In genomic region chr2:27178469-27178868, GRCh38 we compare ENCODE assay signal across 37 cellular contexts. TPM values are rescaled to one million over a fixed set of nuclear protein-coding genes. Genes with fewer than 3 reads are reported as not detected.
"Had no signal": no experiment of that assay in that cellular context is flagged by ENCODE, and none has a peak within 500 bp of the region (broad histone marks: within the 10 kb centered on the region; RNA-seq: fewer than 3 reads in every experiment).

No MANE protein-coding gene starts in this region.

- H3K36me3 ChIP-seq: adrenal gland, brain microvascular endothelial cell, breast epithelium had no signal

- ATAC-seq: activated CD4-positive, alpha-beta T cell treated with anti-CD3 and anti-CD28 coated beads for 36 hours; activated CD8-positive, alpha-beta T cell treated with anti-CD3 and anti-CD28 coated beads, Interleukin-2, amount 10 ng/mL, durations not matched to agents 7 days and 5 days; activated naive CD4-positive, alpha-beta T cell treated with anti-CD3 and anti-CD28 coated beads, Interleukin-2, amount 50 U/mL, for 72 hours; activated T-cell treated with anti-CD3 and anti-CD28 coated beads, Interleukin-2, amount 50 U/mL, for 4 hours; activated T-cell treated with anti-CD3 and anti-CD28 coated beads, Interleukin-2, amount 50 U/mL, for 72 hours; activated T-helper 17 cell treated with anti-CD3 and anti-CD28 coated beads, Interleukin-2, amount 50 U/mL, for 72 hours; body of pancreas had no signal

- H3K9me3 Mint-ChIP-seq: activated B cell treated with CpG ODN at 0.5 μM for 24 hours; activated CD4-positive, alpha-beta memory T cell treated with anti-CD3 and anti-CD28 coated beads, Interleukin-2, amount 10 ng/mL, durations not matched to agents 7 days and 5 days; activated CD4-positive, alpha-beta T cell treated with anti-CD3 and anti-CD28 coated beads, Interleukin-2, amount 10 ng/mL, durations not matched to agents 7 days and 5 days; activated naive CD4-positive, alpha-beta T cell treated with anti-CD3 and anti-CD28 coated beads for 36 hours; activated naive CD4-positive, alpha-beta T cell treated with anti-CD3 and anti-CD28 coated beads, Interleukin-2, amount 50 U/mL, for 72 hours; activated naive CD8-positive, alpha-beta T cell treated with anti-CD3 and anti-CD28 coated beads for 36 hours; activated T-cell treated with anti-CD3 and anti-CD28 coated beads, Interleukin-2, amount 50 U/mL, for 4 hours; activated T-cell treated with anti-CD3 and anti-CD28 coated beads, Interleukin-2, amount 50 U/mL, for 72 hours; activated T-helper 1 cell treated with anti-CD3 and anti-CD28 coated beads, Interleukin-12 subunit alpha, Interleukin-12 subunit beta, Interleukin-2, Interleukin-4 antibody, amounts not matched to agents 30 ng/mL and 10 ng/mL and 1 ng/mL, durations not matched to agents 14 hours and 24 hours and 36 hours; activated T-helper 17 cell treated with anti-CD3 and anti-CD28 coated beads, Interleukin-2, amount 50 U/mL, for 72 hours; T-helper 1 cell treated with Interleukin-12 subunit alpha and Interleukin-12 subunit beta and Interleukin-4 antibody, amounts not matched to agents 30 μg/mL and 1 μg/mL, for 36 hours; T-helper 2 cell treated with Interferon-gamma antibody and Interleukin-4, amounts not matched to agents 5 μg/mL and 100 μg/mL, for 36 hours had no signal

- H3K4me3 Mint-ChIP-seq: activated B cell treated with CpG ODN at 0.5 μM for 24 hours; activated CD4-positive, alpha-beta memory T cell treated with anti-CD3 and anti-CD28 coated beads, Interleukin-2, amount 10 ng/mL, durations not matched to agents 7 days and 5 days; activated CD4-positive, alpha-beta T cell treated with anti-CD3 and anti-CD28 coated beads for 36 hours; activated CD4-positive, alpha-beta T cell treated with anti-CD3 and anti-CD28 coated beads, Interleukin-2, amount 10 ng/mL, durations not matched to agents 7 days and 5 days; activated CD8-positive, alpha-beta T cell treated with anti-CD3 and anti-CD28 coated beads, Interleukin-2, amount 10 ng/mL, durations not matched to agents 7 days and 5 days; activated naive CD4-positive, alpha-beta T cell treated with anti-CD3 and anti-CD28 coated beads for 36 hours; activated naive CD8-positive, alpha-beta T cell treated with anti-CD3 and anti-CD28 coated beads for 36 hours; activated T-cell treated with anti-CD3 and anti-CD28 coated beads, Interleukin-2, amount 50 U/mL, for 4 hours; activated T-cell treated with anti-CD3 and anti-CD28 coated beads, Interleukin-2, amount 50 U/mL, for 72 hours; activated T-helper 1 cell treated with anti-CD3 and anti-CD28 coated beads, Interleukin-12 subunit alpha, Interleukin-12 subunit beta, Interleukin-2, Interleukin-4 antibody, amounts not matched to agents 30 ng/mL and 10 ng/mL and 1 ng/mL, durations not matched to agents 14 hours and 24 hours and 36 hours; activated T-helper 17 cell treated with anti-CD3 and anti-CD28 coated beads, Interleukin-2, amount 50 U/mL, for 72 hours; T-helper 1 cell treated with Interleukin-12 subunit alpha and Interleukin-12 subunit beta and Interleukin-4 antibody, amounts not matched to agents 30 μg/mL and 1 μg/mL, for 36 hours; T-helper 2 cell treated with Interferon-gamma antibody and Interleukin-4, amounts not matched to agents 5 μg/mL and 100 μg/mL, for 36 hours had no signal

- H3K9me3 ChIP-seq: adrenal gland, body of pancreas, breast epithelium had no signal

- H3K4me3 ChIP-seq: adrenal gland, body of pancreas, breast epithelium had no signal

- H3K27ac Mint-ChIP-seq: activated B cell treated with CpG ODN at 0.5 μM for 24 hours; activated CD4-positive, alpha-beta memory T cell treated with anti-CD3 and anti-CD28 coated beads, Interleukin-2, amount 10 ng/mL, durations not matched to agents 7 days and 5 days; activated CD4-positive, alpha-beta T cell treated with anti-CD3 and anti-CD28 coated beads for 36 hours; activated CD4-positive, alpha-beta T cell treated with anti-CD3 and anti-CD28 coated beads, Interleukin-2, amount 10 ng/mL, durations not matched to agents 7 days and 5 days; activated CD8-positive, alpha-beta T cell treated with anti-CD3 and anti-CD28 coated beads, Interleukin-2, amount 10 ng/mL, durations not matched to agents 7 days and 5 days; activated naive CD4-positive, alpha-beta T cell treated with anti-CD3 and anti-CD28 coated beads for 36 hours; activated naive CD4-positive, alpha-beta T cell treated with anti-CD3 and anti-CD28 coated beads, Interleukin-2, amount 50 U/mL, for 72 hours; activated naive CD8-positive, alpha-beta T cell treated with anti-CD3 and anti-CD28 coated beads for 36 hours; activated T-cell treated with anti-CD3 and anti-CD28 coated beads, Interleukin-2, amount 50 U/mL, for 72 hours; activated T-helper 1 cell treated with anti-CD3 and anti-CD28 coated beads, Interleukin-12 subunit alpha, Interleukin-12 subunit beta, Interleukin-2, Interleukin-4 antibody, amounts not matched to agents 30 ng/mL and 10 ng/mL and 1 ng/mL, durations not matched to agents 14 hours and 24 hours and 36 hours; activated T-helper 17 cell treated with anti-CD3 and anti-CD28 coated beads, Interleukin-2, amount 50 U/mL, for 72 hours; T-helper 1 cell treated with Interleukin-12 subunit alpha and Interleukin-12 subunit beta and Interleukin-4 antibody, amounts not matched to agents 30 μg/mL and 1 μg/mL, for 36 hours; T-helper 2 cell treated with Interferon-gamma antibody and Interleukin-4, amounts not matched to agents 5 μg/mL and 100 μg/mL, for 36 hours had no signal

- H3K4me1 ChIP-seq: body of pancreas had no signal

- H3K27ac ChIP-seq: adrenal gland, body of pancreas, brain microvascular endothelial cell, breast epithelium, VCaP had no signal

- H3K36me3 Mint-ChIP-seq: activated naive CD4-positive, alpha-beta T cell treated with anti-CD3 and anti-CD28 coated beads, Interleukin-2, amount 50 U/mL, for 72 hours; activated naive CD8-positive, alpha-beta T cell treated with anti-CD3 and anti-CD28 coated beads for 36 hours had no signal

- H3K27me3 ChIP-seq: adrenal gland, breast epithelium had no signal

- H3K4me1 Mint-ChIP-seq: activated B cell treated with CpG ODN at 0.5 μM for 24 hours; activated CD4-positive, alpha-beta memory T cell treated with anti-CD3 and anti-CD28 coated beads, Interleukin-2, amount 10 ng/mL, durations not matched to agents 7 days and 5 days; activated CD4-positive, alpha-beta T cell treated with anti-CD3 and anti-CD28 coated beads for 36 hours; activated naive CD8-positive, alpha-beta T cell treated with anti-CD3 and anti-CD28 coated beads for 36 hours; activated T-helper 17 cell treated with anti-CD3 and anti-CD28 coated beads, Interleukin-2, amount 50 U/mL, for 72 hours had no signal

- DNase-seq: activated B cell treated with CpG ODN at 0.5 μM for 24 hours; activated CD4-positive, alpha-beta memory T cell treated with anti-CD3 and anti-CD28 coated beads, Interleukin-2, amount 10 ng/mL, durations not matched to agents 7 days and 5 days; activated CD4-positive, alpha-beta T cell treated with anti-CD3 and anti-CD28 coated beads for 1 hour; activated CD4-positive, alpha-beta T cell treated with anti-CD3 and anti-CD28 coated beads for 36 hours; activated CD4-positive, alpha-beta T cell treated with anti-CD3 and anti-CD28 coated beads for 48 hours; activated CD4-positive, alpha-beta T cell treated with anti-CD3 and anti-CD28 coated beads, Interleukin-2, amount 10 ng/mL, durations not matched to agents 7 days and 5 days; activated CD4-positive, alpha-beta T cell treated with anti-CD3 and anti-CD28 coated beads, Interleukin-2, amount 50 U/mL, for 48 hours; activated CD8-positive, alpha-beta memory T cell treated with anti-CD3 and anti-CD28 coated beads for 24 hours; activated CD8-positive, alpha-beta memory T cell treated with anti-CD3 and anti-CD28 coated beads, Interleukin-2, amount 50 U/mL, for 4 hours; activated CD8-positive, alpha-beta T cell treated with anti-CD3 and anti-CD28 coated beads, Interleukin-2, amount 10 ng/mL, durations not matched to agents 7 days and 5 days; activated effector memory CD4-positive, alpha-beta T cell treated with anti-CD3 and anti-CD28 coated beads, Interleukin-2, amount 50 U/mL, for 16 hours; activated gamma-delta T cell treated with Interleukin-2 at 50 U/mL for 16 hours; activated naive CD4-positive, alpha-beta T cell; activated naive CD4-positive, alpha-beta T cell treated with anti-CD3 and anti-CD28 coated beads for 36 hours; activated naive CD4-positive, alpha-beta T cell treated with anti-CD3 and anti-CD28 coated beads, Interleukin-2, amount 50 U/mL, for 16 hours; activated naive CD8-positive, alpha-beta T cell treated with anti-CD3 and anti-CD28 coated beads for 36 hours; activated T-cell treated with anti-CD3 and anti-CD28 coated beads for 4 hours; activated T-cell treated with anti-CD3 and anti-CD28 coated beads, Interleukin-2, amount 50 U/mL, for 1 hour; activated T-cell treated with anti-CD3 and anti-CD28 coated beads, Interleukin-2, amount 50 U/mL, for 4 hours; activated T-cell treated with anti-CD3 and anti-CD28 coated beads, Interleukin-2, amount 50 U/mL, for 72 hours; adrenal gland; amniotic stem cell; aorta; body of pancreas; brain microvascular endothelial cell; central memory CD4-positive, alpha-beta T cell; T-helper 9 cell had no signal

RNA-seq across cellular contexts. Expression of gene TCF23, which starts 29.7 kb away (rescaled TPM):
- total RNA-seq: activated CD4-positive, alpha-beta memory T cell treated with anti-CD3 and anti-CD28 coated beads, Interleukin-2, amount 10 ng/mL, durations not matched to agents 7 days and 5 days; activated CD4-positive, alpha-beta T cell treated with anti-CD3 and anti-CD28 coated beads, Interleukin-2, amount 10 ng/mL, durations not matched to agents 7 days and 5 days; activated CD8-positive, alpha-beta T cell treated with anti-CD3 and anti-CD28 coated beads, Interleukin-2, amount 10 ng/mL, durations not matched to agents 7 days and 5 days; activated naive CD4-positive, alpha-beta T cell treated with anti-CD3 and anti-CD28 coated beads for 36 hours; activated naive CD8-positive, alpha-beta T cell treated with anti-CD3 and anti-CD28 coated beads for 36 hours; activated T-cell treated with anti-CD3 and anti-CD28 coated beads, Interleukin-2, amount 50 U/mL, for 4 hours; activated T-cell treated with anti-CD3 and anti-CD28 coated beads, Interleukin-2, amount 50 U/mL, for 72 hours; activated T-helper 1 cell treated with anti-CD3 and anti-CD28 coated beads, Interleukin-12 subunit alpha, Interleukin-12 subunit beta, Interleukin-2, Interleukin-4 antibody, amounts not matched to agents 30 ng/mL and 10 ng/mL and 1 ng/mL, durations not matched to agents 14 hours and 24 hours and 36 hours; activated T-helper 17 cell treated with anti-CD3 and anti-CD28 coated beads, Interleukin-2, amount 50 U/mL, for 72 hours; astrocyte; breast epithelium; cardiac septum; cerebellum had no signal
- polyA plus RNA-seq: aorta had no signal

RNA-seq across cellular contexts. Expression of gene PRR30, which starts 39.3 kb away (rescaled TPM):
- total RNA-seq: activated B cell treated with CpG ODN at 0.5 μM for 24 hours; activated CD4-positive, alpha-beta memory T cell treated with anti-CD3 and anti-CD28 coated beads, Interleukin-2, amount 10 ng/mL, durations not matched to agents 7 days and 5 days; activated CD4-positive, alpha-beta T cell treated with anti-CD3 and anti-CD28 coated beads for 36 hours; activated CD4-positive, alpha-beta T cell treated with anti-CD3 and anti-CD28 coated beads, Interleukin-2, amount 10 ng/mL, durations not matched to agents 7 days and 5 days; activated CD8-positive, alpha-beta T cell treated with anti-CD3 and anti-CD28 coated beads, Interleukin-2, amount 10 ng/mL, durations not matched to agents 7 days and 5 days; activated naive CD4-positive, alpha-beta T cell treated with anti-CD3 and anti-CD28 coated beads for 36 hours; activated naive CD4-positive, alpha-beta T cell treated with anti-CD3 and anti-CD28 coated beads, Interleukin-2, amount 50 U/mL, for 72 hours; activated naive CD8-positive, alpha-beta T cell treated with anti-CD3 and anti-CD28 coated beads for 36 hours; activated T-cell treated with anti-CD3 and anti-CD28 coated beads, Interleukin-2, amount 50 U/mL, for 4 hours; activated T-cell treated with anti-CD3 and anti-CD28 coated beads, Interleukin-2, amount 50 U/mL, for 72 hours; activated T-helper 1 cell treated with anti-CD3 and anti-CD28 coated beads, Interleukin-12 subunit alpha, Interleukin-12 subunit beta, Interleukin-2, Interleukin-4 antibody, amounts not matched to agents 30 ng/mL and 10 ng/mL and 1 ng/mL, durations not matched to agents 14 hours and 24 hours and 36 hours; activated T-helper 17 cell treated with anti-CD3 and anti-CD28 coated beads, Interleukin-2, amount 50 U/mL, for 72 hours; adrenal gland; aorta; astrocyte; body of pancreas; breast epithelium; cardiac septum; cerebellum had no signal
- polyA plus RNA-seq: adrenal gland, aorta had no signal
